1 cellular context compared by ENCODE assay signal in the genomic region with DNA sequence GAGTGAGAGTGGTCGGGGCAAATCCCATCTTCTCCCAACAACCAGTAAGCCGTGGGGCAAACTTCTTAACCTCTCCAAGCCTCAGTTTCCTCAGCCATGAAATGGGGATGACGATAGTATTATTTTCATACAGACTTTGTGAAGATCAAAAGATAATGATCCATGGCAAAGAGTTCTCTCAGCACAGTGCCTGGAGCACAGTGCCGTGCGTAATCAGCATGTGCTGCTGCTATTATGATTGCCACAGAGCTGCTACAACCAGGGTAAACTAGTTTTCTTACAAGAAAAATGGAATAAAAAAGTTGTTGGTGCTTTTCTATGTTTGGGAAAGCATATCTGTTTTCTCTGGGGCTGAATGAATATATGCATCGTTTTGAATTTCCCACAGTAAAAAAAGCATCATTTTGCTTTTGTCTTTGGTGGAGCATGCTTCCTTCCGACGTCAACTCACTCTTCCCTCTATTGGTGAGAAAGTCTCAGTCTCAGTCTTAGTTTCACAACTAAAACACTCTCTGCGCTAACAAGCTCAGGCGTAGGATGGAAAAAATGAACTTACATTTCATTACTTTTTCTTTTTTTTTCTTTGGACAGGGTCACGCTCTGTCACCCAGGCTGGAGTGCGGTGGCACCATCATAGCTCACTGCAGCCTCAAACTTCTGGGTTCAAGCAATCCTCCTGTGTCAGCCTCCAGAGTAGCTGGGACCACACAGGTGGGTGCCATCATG.
TF ChIP-seq lines count a peak whose summit lies in the region.

No MANE protein-coding gene starts in this region.

TF ChIP-seq in GM12878, 131 proteins besides CTCF, POLR2A, EP300 and RAD21 (continued from another document and continues in another):
- TF ChIP-seq POU2F2 (IDR thresholded peaks at IDR 0.05; ENCODE audit: borderline replicate concordance, low read depth, low read length): peak; percentile 85
- no peak for TF ChIP-seq WRNIP1 (IDR thresholded peaks at IDR 0.05; ENCODE audit: borderline replicate concordance, low read depth, low read length)
- 0 out of 2 replicates have a peak, but pooled peaks have one; percentile 10 for TF ChIP-seq RAD51 (IDR thresholded peaks at IDR 0.05)
- TF ChIP-seq, protein P1, sequence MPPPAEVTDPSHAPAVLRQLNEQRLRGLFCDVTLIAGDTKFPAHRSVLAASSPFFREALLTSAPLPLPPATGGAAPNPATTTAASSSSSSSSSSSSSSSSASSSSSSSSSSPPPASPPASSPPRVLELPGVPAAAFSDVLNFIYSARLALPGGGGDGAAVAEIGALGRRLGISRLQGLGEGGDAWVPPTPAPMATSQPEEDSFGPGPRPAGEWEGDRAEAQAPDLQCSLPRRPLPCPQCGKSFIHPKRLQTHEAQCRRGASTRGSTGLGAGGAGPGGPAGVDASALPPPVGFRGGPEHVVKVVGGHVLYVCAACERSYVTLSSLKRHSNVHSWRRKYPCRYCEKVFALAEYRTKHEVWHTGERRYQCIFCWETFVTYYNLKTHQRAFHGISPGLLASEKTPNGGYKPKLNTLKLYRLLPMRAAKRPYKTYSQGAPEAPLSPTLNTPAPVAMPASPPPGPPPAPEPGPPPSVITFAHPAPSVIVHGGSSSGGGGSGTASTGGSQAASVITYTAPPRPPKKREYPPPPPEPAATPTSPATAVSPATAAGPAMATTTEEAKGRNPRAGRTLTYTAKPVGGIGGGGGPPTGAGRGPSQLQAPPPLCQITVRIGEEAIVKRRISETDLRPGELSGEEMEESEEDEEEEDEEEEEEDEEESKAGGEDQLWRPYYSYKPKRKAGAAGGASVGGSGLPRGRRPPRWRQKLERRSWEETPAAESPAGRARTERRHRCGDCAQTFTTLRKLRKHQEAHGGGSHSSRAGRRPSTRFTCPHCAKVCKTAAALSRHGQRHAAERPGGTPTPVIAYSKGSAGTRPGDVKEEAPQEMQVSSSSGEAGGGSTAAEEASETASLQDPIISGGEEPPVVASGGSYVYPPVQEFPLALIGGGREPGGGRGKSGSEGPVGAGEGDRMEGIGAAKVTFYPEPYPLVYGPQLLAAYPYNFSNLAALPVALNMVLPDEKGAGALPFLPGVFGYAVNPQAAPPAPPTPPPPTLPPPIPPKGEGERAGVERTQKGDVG (CRISPR knock-in tag; IDR thresholded peaks at IDR 0.05): no peak
- no peak for TF ChIP-seq FOXK2 (IDR thresholded peaks at IDR 0.05)
- TF ChIP-seq TCF12 (IDR thresholded peaks at IDR 0.05; ENCODE audit: low read depth, low read length): peak; percentile 66
- peak; percentile 61 for TF ChIP-seq BMI1 (IDR thresholded peaks at IDR 0.05; ENCODE audit: borderline replicate concordance)
- TF ChIP-seq GATAD2B (conservative IDR thresholded peaks at IDR 0.05; ENCODE audit: low read depth): peak; percentile 87; the same call in 1 of the 2 replicates
- TF ChIP-seq EGR1 (IDR thresholded peaks at IDR 0.05; ENCODE audit: borderline replicate concordance in 1 of 2, low read depth in 2 of 2, low read length in 2 of 2): 0 out of 3 replicates have a peak, but pooled peaks of 1 of the 2 experiments have one; percentile 17
- TF ChIP-seq, protein P2, sequence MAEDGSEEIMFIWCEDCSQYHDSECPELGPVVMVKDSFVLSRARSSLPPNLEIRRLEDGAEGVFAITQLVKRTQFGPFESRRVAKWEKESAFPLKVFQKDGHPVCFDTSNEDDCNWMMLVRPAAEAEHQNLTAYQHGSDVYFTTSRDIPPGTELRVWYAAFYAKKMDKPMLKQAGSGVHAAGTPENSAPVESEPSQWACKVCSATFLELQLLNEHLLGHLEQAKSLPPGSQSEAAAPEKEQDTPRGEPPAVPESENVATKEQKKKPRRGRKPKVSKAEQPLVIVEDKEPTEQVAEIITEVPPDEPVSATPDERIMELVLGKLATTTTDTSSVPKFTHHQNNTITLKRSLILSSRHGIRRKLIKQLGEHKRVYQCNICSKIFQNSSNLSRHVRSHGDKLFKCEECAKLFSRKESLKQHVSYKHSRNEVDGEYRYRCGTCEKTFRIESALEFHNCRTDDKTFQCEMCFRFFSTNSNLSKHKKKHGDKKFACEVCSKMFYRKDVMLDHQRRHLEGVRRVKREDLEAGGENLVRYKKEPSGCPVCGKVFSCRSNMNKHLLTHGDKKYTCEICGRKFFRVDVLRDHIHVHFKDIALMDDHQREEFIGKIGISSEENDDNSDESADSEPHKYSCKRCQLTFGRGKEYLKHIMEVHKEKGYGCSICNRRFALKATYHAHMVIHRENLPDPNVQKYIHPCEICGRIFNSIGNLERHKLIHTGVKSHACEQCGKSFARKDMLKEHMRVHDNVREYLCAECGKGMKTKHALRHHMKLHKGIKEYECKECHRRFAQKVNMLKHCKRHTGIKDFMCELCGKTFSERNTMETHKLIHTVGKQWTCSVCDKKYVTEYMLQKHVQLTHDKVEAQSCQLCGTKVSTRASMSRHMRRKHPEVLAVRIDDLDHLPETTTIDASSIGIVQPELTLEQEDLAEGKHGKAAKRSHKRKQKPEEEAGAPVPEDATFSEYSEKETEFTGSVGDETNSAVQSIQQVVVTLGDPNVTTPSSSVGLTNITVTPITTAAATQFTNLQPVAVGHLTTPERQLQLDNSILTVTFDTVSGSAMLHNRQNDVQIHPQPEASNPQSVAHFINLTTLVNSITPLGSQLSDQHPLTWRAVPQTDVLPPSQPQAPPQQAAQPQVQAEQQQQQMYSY (CRISPR knock-in tag; IDR thresholded peaks at IDR 0.05): 0 out of 2 replicates have a peak, but pooled peaks have one; percentile 34
- no peak for TF ChIP-seq NRF1 (conservative IDR thresholded peaks at IDR 0.05; ENCODE audit: low read depth, low read length)
- TF ChIP-seq SUPT20H (IDR thresholded peaks at IDR 0.05; ENCODE audit: borderline replicate concordance, control insufficient read depth, low read depth, low read length): no peak
- TF ChIP-seq PAX8 (IDR thresholded peaks at IDR 0.05): peak; percentile 91
- TF ChIP-seq, protein P3, sequence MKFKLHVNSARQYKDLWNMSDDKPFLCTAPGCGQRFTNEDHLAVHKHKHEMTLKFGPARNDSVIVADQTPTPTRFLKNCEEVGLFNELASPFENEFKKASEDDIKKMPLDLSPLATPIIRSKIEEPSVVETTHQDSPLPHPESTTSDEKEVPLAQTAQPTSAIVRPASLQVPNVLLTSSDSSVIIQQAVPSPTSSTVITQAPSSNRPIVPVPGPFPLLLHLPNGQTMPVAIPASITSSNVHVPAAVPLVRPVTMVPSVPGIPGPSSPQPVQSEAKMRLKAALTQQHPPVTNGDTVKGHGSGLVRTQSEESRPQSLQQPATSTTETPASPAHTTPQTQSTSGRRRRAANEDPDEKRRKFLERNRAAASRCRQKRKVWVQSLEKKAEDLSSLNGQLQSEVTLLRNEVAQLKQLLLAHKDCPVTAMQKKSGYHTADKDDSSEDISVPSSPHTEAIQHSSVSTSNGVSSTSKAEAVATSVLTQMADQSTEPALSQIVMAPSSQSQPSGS (IDR thresholded peaks at IDR 0.05; ENCODE audit: low read length): peak; percentile 95
- no peak for TF ChIP-seq NR2C2 (IDR thresholded peaks at IDR 0.05; ENCODE audit: borderline replicate concordance, control insufficient read depth, insufficient read length, low read depth)
- TF ChIP-seq NFXL1 (IDR thresholded peaks at IDR 0.05; ENCODE audit: borderline replicate concordance): no peak
- no peak; the same call in 1 of the 2 replicates for TF ChIP-seq KDM1A (IDR thresholded peaks at IDR 0.05; ENCODE audit: borderline replicate concordance)
- TF ChIP-seq MTA3 (IDR thresholded peaks at IDR 0.05; ENCODE audit: borderline replicate concordance, low read length): peak; percentile 79; the same call in 1 of the 2 replicates
- TF ChIP-seq, protein P4, sequence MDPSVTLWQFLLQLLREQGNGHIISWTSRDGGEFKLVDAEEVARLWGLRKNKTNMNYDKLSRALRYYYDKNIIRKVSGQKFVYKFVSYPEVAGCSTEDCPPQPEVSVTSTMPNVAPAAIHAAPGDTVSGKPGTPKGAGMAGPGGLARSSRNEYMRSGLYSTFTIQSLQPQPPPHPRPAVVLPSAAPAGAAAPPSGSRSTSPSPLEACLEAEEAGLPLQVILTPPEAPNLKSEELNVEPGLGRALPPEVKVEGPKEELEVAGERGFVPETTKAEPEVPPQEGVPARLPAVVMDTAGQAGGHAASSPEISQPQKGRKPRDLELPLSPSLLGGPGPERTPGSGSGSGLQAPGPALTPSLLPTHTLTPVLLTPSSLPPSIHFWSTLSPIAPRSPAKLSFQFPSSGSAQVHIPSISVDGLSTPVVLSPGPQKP (IDR thresholded peaks at IDR 0.05; ENCODE audit: low read depth, low read length): no peak
- peak; percentile 69; the same call in 1 of the 2 replicates for TF ChIP-seq CHD2 (IDR thresholded peaks at IDR 0.05; ENCODE audit: borderline replicate concordance, low read depth, low read length)
- TF ChIP-seq RB1 (IDR thresholded peaks at IDR 0.05; ENCODE audit: borderline replicate concordance): no peak
- TF ChIP-seq, protein P5, sequence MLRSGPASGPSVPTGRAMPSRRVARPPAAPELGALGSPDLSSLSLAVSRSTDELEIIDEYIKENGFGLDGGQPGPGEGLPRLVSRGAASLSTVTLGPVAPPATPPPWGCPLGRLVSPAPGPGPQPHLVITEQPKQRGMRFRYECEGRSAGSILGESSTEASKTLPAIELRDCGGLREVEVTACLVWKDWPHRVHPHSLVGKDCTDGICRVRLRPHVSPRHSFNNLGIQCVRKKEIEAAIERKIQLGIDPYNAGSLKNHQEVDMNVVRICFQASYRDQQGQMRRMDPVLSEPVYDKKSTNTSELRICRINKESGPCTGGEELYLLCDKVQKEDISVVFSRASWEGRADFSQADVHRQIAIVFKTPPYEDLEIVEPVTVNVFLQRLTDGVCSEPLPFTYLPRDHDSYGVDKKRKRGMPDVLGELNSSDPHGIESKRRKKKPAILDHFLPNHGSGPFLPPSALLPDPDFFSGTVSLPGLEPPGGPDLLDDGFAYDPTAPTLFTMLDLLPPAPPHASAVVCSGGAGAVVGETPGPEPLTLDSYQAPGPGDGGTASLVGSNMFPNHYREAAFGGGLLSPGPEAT (IDR thresholded peaks at IDR 0.05; ENCODE audit: low read depth): peak; percentile 81; the same call in 1 of the 2 replicates
- TF ChIP-seq, protein P6, sequence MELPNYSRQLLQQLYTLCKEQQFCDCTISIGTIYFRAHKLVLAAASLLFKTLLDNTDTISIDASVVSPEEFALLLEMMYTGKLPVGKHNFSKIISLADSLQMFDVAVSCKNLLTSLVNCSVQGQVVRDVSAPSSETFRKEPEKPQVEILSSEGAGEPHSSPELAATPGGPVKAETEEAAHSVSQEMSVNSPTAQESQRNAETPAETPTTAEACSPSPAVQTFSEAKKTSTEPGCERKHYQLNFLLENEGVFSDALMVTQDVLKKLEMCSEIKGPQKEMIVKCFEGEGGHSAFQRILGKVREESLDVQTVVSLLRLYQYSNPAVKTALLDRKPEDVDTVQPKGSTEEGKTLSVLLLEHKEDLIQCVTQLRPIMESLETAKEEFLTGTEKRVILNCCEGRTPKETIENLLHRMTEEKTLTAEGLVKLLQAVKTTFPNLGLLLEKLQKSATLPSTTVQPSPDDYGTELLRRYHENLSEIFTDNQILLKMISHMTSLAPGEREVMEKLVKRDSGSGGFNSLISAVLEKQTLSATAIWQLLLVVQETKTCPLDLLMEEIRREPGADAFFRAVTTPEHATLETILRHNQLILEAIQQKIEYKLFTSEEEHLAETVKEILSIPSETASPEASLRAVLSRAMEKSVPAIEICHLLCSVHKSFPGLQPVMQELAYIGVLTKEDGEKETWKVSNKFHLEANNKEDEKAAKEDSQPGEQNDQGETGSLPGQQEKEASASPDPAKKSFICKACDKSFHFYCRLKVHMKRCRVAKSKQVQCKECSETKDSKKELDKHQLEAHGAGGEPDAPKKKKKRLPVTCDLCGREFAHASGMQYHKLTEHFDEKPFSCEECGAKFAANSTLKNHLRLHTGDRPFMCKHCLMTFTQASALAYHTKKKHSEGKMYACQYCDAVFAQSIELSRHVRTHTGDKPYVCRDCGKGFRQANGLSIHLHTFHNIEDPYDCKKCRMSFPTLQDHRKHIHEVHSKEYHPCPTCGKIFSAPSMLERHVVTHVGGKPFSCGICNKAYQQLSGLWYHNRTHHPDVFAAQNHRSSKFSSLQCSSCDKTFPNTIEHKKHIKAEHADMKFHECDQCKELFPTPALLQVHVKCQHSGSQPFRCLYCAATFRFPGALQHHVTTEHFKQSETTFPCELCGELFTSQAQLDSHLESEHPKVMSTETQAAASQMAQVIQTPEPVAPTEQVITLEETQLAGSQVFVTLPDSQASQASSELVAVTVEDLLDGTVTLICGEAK (IDR thresholded peaks at IDR 0.05; ENCODE audit: borderline replicate concordance): 0 out of 2 replicates have a peak, but pooled peaks have one; percentile 10
- peak; percentile 79 for TF ChIP-seq SMARCA5 (IDR thresholded peaks at IDR 0.05)
- TF ChIP-seq HCFC1 (IDR thresholded peaks at IDR 0.05; ENCODE audit: low read length): no peak
- TF ChIP-seq, protein P7, sequence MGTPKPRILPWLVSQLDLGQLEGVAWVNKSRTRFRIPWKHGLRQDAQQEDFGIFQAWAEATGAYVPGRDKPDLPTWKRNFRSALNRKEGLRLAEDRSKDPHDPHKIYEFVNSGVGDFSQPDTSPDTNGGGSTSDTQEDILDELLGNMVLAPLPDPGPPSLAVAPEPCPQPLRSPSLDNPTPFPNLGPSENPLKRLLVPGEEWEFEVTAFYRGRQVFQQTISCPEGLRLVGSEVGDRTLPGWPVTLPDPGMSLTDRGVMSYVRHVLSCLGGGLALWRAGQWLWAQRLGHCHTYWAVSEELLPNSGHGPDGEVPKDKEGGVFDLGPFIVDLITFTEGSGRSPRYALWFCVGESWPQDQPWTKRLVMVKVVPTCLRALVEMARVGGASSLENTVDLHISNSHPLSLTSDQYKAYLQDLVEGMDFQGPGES (IDR thresholded peaks at IDR 0.05): no peak
- TF ChIP-seq MYB (IDR thresholded peaks at IDR 0.05; ENCODE audit: borderline replicate concordance, low read depth, low read length): peak; percentile 23; the same call in 1 of the 2 replicates
- no peak; the same call in 1 of the 2 replicates for TF ChIP-seq CBFB (IDR thresholded peaks at IDR 0.05; ENCODE audit: low read depth)
- TF ChIP-seq, protein P8, sequence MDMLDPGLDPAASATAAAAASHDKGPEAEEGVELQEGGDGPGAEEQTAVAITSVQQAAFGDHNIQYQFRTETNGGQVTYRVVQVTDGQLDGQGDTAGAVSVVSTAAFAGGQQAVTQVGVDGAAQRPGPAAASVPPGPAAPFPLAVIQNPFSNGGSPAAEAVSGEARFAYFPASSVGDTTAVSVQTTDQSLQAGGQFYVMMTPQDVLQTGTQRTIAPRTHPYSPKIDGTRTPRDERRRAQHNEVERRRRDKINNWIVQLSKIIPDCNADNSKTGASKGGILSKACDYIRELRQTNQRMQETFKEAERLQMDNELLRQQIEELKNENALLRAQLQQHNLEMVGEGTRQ (IDR thresholded peaks at IDR 0.05; ENCODE audit: borderline replicate concordance, low read depth, low read length): no peak
